ENCODE assay signal across 8 cellular contexts in genomic region chr17:63477471-63478440, GRCh38. TPM values are rescaled to one million over a fixed set of nuclear protein-coding genes. Genes with fewer than 3 reads are reported as not detected.
DNase-seq lines count a peak whose midpoint lies in the region; ATAC-seq, FAIRE-seq and TF ChIP-seq lines count a peak whose summit lies in the region.

No MANE protein-coding gene starts in this region.

- in situ Hi-C loops in Panc1 (cut with HindIII; ENCODE audit: low pct_unique_long_range_greater_than_20kb, low sequenced_read_pairs): no loop called here

- ATAC-seq in activated T-cell treated with anti-CD3 and anti-CD28 coated beads, Interleukin-2, amount 50 U/mL, for 4 hours: peak; percentile 9 to 28
- ATAC-seq in Panc1 (peak; percentile 14), pancreas (peak in 1 of 4 donors; percentile 3), HG03442 (IDR thresholded peaks at IDR 0.05; ENCODE audit: unreplicated experiment) (no peak)

- TF ChIP-seq CTCF in Panc1 (IDR thresholded peaks at IDR 0.05) (no peak), endothelial cell of umbilical vein (IDR thresholded peaks at IDR 0.05; ENCODE audit: extremely low read depth in 1 of 2, insufficient read depth in 1 of 2, low read depth in 1 of 2, low read length in 2 of 2) (no peak), pancreas (IDR thresholded peaks at IDR 0.05) (no peak)

- H4K20me1 ChIP-seq in endothelial cell of umbilical vein (replicated peaks; ENCODE audit: control insufficient read depth, extremely low read depth, insufficient read depth, low read length): no peaks in the 10 kb centered on the region

- H3K36me3 ChIP-seq in Panc1 (ENCODE audit: control insufficient read depth, insufficient read depth, low read length) (no peaks in the 10 kb centered on the region), endothelial cell of umbilical vein (ENCODE audit: control insufficient read depth in 2 of 2, extremely low read depth in 1 of 2, insufficient read depth in 2 of 2, low read length in 2 of 2) (peaks cover 0 to 28% of the 10 kb centered on the region in 2 experiments), pancreas (no peaks in the 10 kb centered on the region)

- POLR2A ChIA-PET in Panc1 (lab: Charles Lee): no interaction called here
- POLR2A ChIA-PET in endothelial cell of umbilical vein (lab: Charles Lee): interaction anchor here (0.5 to 2.2 kb wide), 5 partner anchors 31 to 139 kb away, joined by 3 to 13 read pairs (median 4); partner anchors contain the start of gene CYB561

- no peaks in the 10 kb centered on the region for H3K79me2 ChIP-seq in endothelial cell of umbilical vein (ENCODE audit: control insufficient read depth, insufficient read depth, low read length)

- no peak overlapping the region for H3K27ac ChIP-seq in Panc1 (ENCODE audit: low read length)
- H3K27ac ChIP-seq in endothelial cell of umbilical vein (ENCODE audit: insufficient read depth, low read depth, low read length): peak overlapping the region; percentile 14
- H3K27ac ChIP-seq in pancreas: peak overlapping the region in 2 of 4 donors; percentile 16 to 41

- CTCF ChIA-PET in Panc1 (lab: Charles Lee): interaction anchor here (0.7 to 2.6 kb wide), 9 partner anchors 26 to 134 kb away, joined by 3 to 24 read pairs (median 3); no protein-coding TSS in a partner anchor
- CTCF ChIA-PET in endothelial cell of umbilical vein (lab: Charles Lee): interaction anchor here (0.6 to 11.1 kb wide), 21 partner anchors 8 to 925 kb away, joined by 3 to 540 read pairs (median 10); partner anchors contain the start of gene CYB561

- peak overlapping the region; percentile 56 for H3K9ac ChIP-seq in endothelial cell of umbilical vein (replicated peaks; ENCODE audit: extremely low read depth, insufficient read depth, low read length)

- H2AFZ ChIP-seq in endothelial cell of umbilical vein (ENCODE audit: low read depth, low read length): peak overlapping the region; percentile 41

- no peak for DNase-seq in activated T-cell treated with anti-CD3 and anti-CD28 coated beads, Interleukin-2, amount 50 U/mL, for 4 hours
- DNase-seq in activated T-cell treated with anti-CD3 and anti-CD28 coated beads for 4 hours (no peak), Panc1 (ENCODE audit: low read depth, low spot score) (no peak), endothelial cell of umbilical vein (ENCODE audit: low read depth, low spot score) (peak; percentile 23), pancreas (peak in 2 of 6 donors; percentile 67 to 78), A172 (ENCODE audit: low spot score) (no peak), DMS79 treated with DMSO at 0.1 percent for 48 hours (lab: John Stamatoyannopoulos, UW) (no peak)

- H3K4me1 Mint-ChIP-seq in activated T-cell treated with anti-CD3 and anti-CD28 coated beads, Interleukin-2, amount 50 U/mL, for 4 hours (ENCODE audit: low read depth): peaks cover 17% of the 10 kb centered on the region

- peak overlapping the region; percentile 62 for H3K4me2 ChIP-seq in endothelial cell of umbilical vein (ENCODE audit: insufficient read depth, low read length)

- intact Hi-C loops in Panc1 (cut with micrococcal nuclease; ENCODE audit: unreplicated experiment) (loop anchor here (5.0 kb wide), 1 partner anchor 50 kb away; no protein-coding TSS in a partner anchor), endothelial cell of umbilical vein (cut with micrococcal nuclease) (no loop called here), pancreas (cut with DNase I) (loop anchor here in 1 of 3 donors (5.0 kb wide), 1 partner anchor 50 kb away; no protein-coding TSS in a partner anchor)

- WGBS in pancreas, 2 donors: 20 to 24% methylated on average over 38 to 45 of the region's 45 CpGs

- BruUV-seq in Panc1 (replicated peaks; lab: Mats Ljungman, UMichigan): no TSS peak
- TSS peak; percentile 46 for BruUV-seq in endothelial cell of umbilical vein (replicated peaks; lab: Mats Ljungman, UMichigan)

- no peak for TF ChIP-seq POLR2A in endothelial cell of umbilical vein (IDR thresholded peaks at IDR 0.05; ENCODE audit: low read depth, low read length)

- H3K27me3 ChIP-seq in Panc1 (ENCODE audit: control insufficient read depth, insufficient read depth, low read length) (no peaks in the 10 kb centered on the region), endothelial cell of umbilical vein (ENCODE audit: control insufficient read depth in 2 of 2, insufficient read depth in 2 of 2, low read length in 2 of 2) (no peaks in the 10 kb centered on the region), pancreas (no peaks in the 10 kb centered on the region)

- H3K9me1 ChIP-seq in endothelial cell of umbilical vein (replicated peaks; ENCODE audit: control insufficient read depth, extremely low read depth, insufficient read depth, low read length): no peaks in the 10 kb centered on the region

- no peaks in the 10 kb centered on the region for H3K36me3 Mint-ChIP-seq in activated T-cell treated with anti-CD3 and anti-CD28 coated beads, Interleukin-2, amount 50 U/mL, for 4 hours (ENCODE audit: insufficient read depth)

- FAIRE-seq in endothelial cell of umbilical vein (lab: Jason Lieb, UNC) (no peak), pancreas (lab: Jason Lieb, UNC) (no peak)

- H3K9me3 ChIP-seq in Panc1 (ENCODE audit: control insufficient read depth, insufficient read depth, low read depth, low read length): no peaks in the 10 kb centered on the region
- no peaks in the 10 kb centered on the region for H3K9me3 ChIP-seq in endothelial cell of umbilical vein (replicated peaks; ENCODE audit: control insufficient read depth, insufficient read depth, low read length)
- no peaks in the 10 kb centered on the region for H3K9me3 ChIP-seq in pancreas

- dilution Hi-C loops in endothelial cell of umbilical vein (cut with MboI; ENCODE audit: extremely low pct_ligation_motif_present, low sequenced_read_pairs): no loop called here

- H3K27me3 Mint-ChIP-seq in activated T-cell treated with anti-CD3 and anti-CD28 coated beads, Interleukin-2, amount 50 U/mL, for 4 hours (ENCODE audit: low read depth): peaks cover 19% of the 10 kb centered on the region

- no peaks in the 10 kb centered on the region for H3K9me3 Mint-ChIP-seq in activated T-cell treated with anti-CD3 and anti-CD28 coated beads, Interleukin-2, amount 50 U/mL, for 4 hours

- peak overlapping the region; percentile 47 to 48 for H3K4me3 ChIP-seq in Panc1 (ENCODE audit: low read depth in 2 of 2, low read length in 2 of 2)
- peak overlapping the region in 2 of 3 experiments; percentile 54 to 62 for H3K4me3 ChIP-seq in endothelial cell of umbilical vein (replicated peaks in 1 of 3; ENCODE audit: insufficient read depth in 1 of 3, low read depth in 1 of 3, low read length in 3 of 3)
- H3K4me3 ChIP-seq in pancreas: peak overlapping the region; percentile 25 to 57 (median 40)

- peak overlapping the region; percentile 79 for H3K4me3 Mint-ChIP-seq in activated T-cell treated with anti-CD3 and anti-CD28 coated beads, Interleukin-2, amount 50 U/mL, for 4 hours

- peaks cover 16% of the 10 kb centered on the region for H3K4me1 ChIP-seq in Panc1 (ENCODE audit: control insufficient read depth, insufficient read depth, low read length)
- peaks cover 31% of the 10 kb centered on the region for H3K4me1 ChIP-seq in endothelial cell of umbilical vein (ENCODE audit: control insufficient read depth, extremely low read depth, insufficient read depth, low read length)
- peaks cover 10 to 24% (median 20%) of the 10 kb centered on the region in 3 donors for H3K4me1 ChIP-seq in pancreas

RNA-seq across cellular contexts. Expression of gene ACE, which starts 0.9 kb away (rescaled TPM):
- under 1 TPM; 0.10 to 0.32 (median 0.24) TPM for total RNA-seq in activated T-cell treated with anti-CD3 and anti-CD28 coated beads, Interleukin-2, amount 50 U/mL, for 4 hours
- 4.5 TPM for total RNA-seq in Panc1 (2021; ENCODE audit: unreplicated experiment)
- polyA plus RNA-seq in Panc1 (2012; ENCODE audit: insufficient read length): 2.8 TPM
- 207 and 226 TPM in 2 replicates for total RNA-seq in endothelial cell of umbilical vein
- 63.4 and 72.3 TPM in 2 replicates for polyA plus RNA-seq in endothelial cell of umbilical vein
- 30.5 and 41.0 TPM in 2 replicates for polyA plus RNA-seq in endothelial cell of umbilical vein (2011; cell fraction: cytosol; rRNA removed)
- 187 and 256 TPM in 2 replicates for polyA plus RNA-seq in endothelial cell of umbilical vein (2011; cell fraction: nucleus; rRNA removed)
- 13.4 and 30.3 TPM in 2 replicates for polyA plus RNA-seq in endothelial cell of umbilical vein (2012)
- polyA minus RNA-seq in endothelial cell of umbilical vein: 81.2 and 84.6 TPM in 2 replicates
- not detected for polyA minus RNA-seq in endothelial cell of umbilical vein (2011; cell fraction: cytosol; rRNA and poly(A)+ RNA removed)
- 94.5 and 140 TPM in 2 replicates for polyA minus RNA-seq in endothelial cell of umbilical vein (2011; cell fraction: nucleus; rRNA and poly(A)+ RNA removed)
- 10 to 100 TPM in 1 of 6 donors, 1 to 10 TPM in 5; 3.1 to 18.3 (median 5.1) TPM for total RNA-seq in pancreas
- polyA plus RNA-seq in pancreas: 10 to 100 TPM in 1 of 2 donors, 1 to 10 TPM in 1; 8.2 to 11.6 TPM
- 4.4 and 7.6 TPM in 2 replicates for total RNA-seq in A172 (2014; rRNA removed; shearing (Covaris generic))

RNA-seq across cellular contexts. Expression of gene CYB561, which starts 31.6 kb away (rescaled TPM):
- 1 to 10 TPM; 6.4 to 9.9 (median 8.8) TPM for total RNA-seq in activated T-cell treated with anti-CD3 and anti-CD28 coated beads, Interleukin-2, amount 50 U/mL, for 4 hours
- total RNA-seq in Panc1 (2021; ENCODE audit: unreplicated experiment) (40.1 TPM), endothelial cell of umbilical vein (71.1 and 72.4 TPM in 2 replicates), pancreas (10 to 100 TPM; 54.0 to 79.3 (median 69.0) TPM)
- polyA plus RNA-seq in Panc1 (2012; ENCODE audit: insufficient read length): 67.2 TPM
- polyA plus RNA-seq in endothelial cell of umbilical vein (34.9 and 45.1 TPM in 2 replicates), pancreas (10 to 100 TPM; 54.4 to 65.0 TPM)
- 24.4 and 30.5 TPM in 2 replicates for polyA plus RNA-seq in endothelial cell of umbilical vein (2011; cell fraction: cytosol; rRNA removed)
- 61.1 and 63.6 TPM in 2 replicates for polyA plus RNA-seq in endothelial cell of umbilical vein (2011; cell fraction: nucleus; rRNA removed)
- 22.3 and 28.9 TPM in 2 replicates for polyA plus RNA-seq in endothelial cell of umbilical vein (2012)
- 68.6 and 78.0 TPM in 2 replicates for polyA minus RNA-seq in endothelial cell of umbilical vein
- polyA minus RNA-seq in endothelial cell of umbilical vein (2011; cell fraction: cytosol; rRNA and poly(A)+ RNA removed): 21.5 TPM
- polyA minus RNA-seq in endothelial cell of umbilical vein (2011; cell fraction: nucleus; rRNA and poly(A)+ RNA removed): 21.5 and 39.9 TPM in 2 replicates
- 26.6 and 33.0 TPM in 2 replicates for total RNA-seq in A172 (2014; rRNA removed; shearing (Covaris generic))

RNA-seq across cellular contexts. Expression of gene KCNH6, which starts 45.4 kb away (rescaled TPM):
- total RNA-seq in activated T-cell treated with anti-CD3 and anti-CD28 coated beads, Interleukin-2, amount 50 U/mL, for 4 hours: not detected
- total RNA-seq in Panc1 (2021; ENCODE audit: unreplicated experiment) (not detected), endothelial cell of umbilical vein (not detected in 2 replicates), pancreas (1 to 10 TPM in 2 of 6 donors, under 1 TPM in 4; 0.35 to 1.3 (median 0.50) TPM)
- polyA plus RNA-seq in Panc1 (2012; ENCODE audit: insufficient read length): 0.07 TPM
- polyA plus RNA-seq in endothelial cell of umbilical vein (0.07 and 0.13 TPM in 2 replicates), pancreas (10 to 100 TPM in 1 of 2 donors, 1 to 10 TPM in 1; 2.5 to 12.5 TPM)
- 0.03 and 0.07 TPM in 2 replicates for polyA plus RNA-seq in endothelial cell of umbilical vein (2011; cell fraction: cytosol; rRNA removed)
- polyA plus RNA-seq in endothelial cell of umbilical vein (2011; cell fraction: nucleus; rRNA removed): 0.11 and 0.22 TPM in 2 replicates
- 0.11 and 0.12 TPM in 2 replicates for polyA plus RNA-seq in endothelial cell of umbilical vein (2012)
- 0.17 TPM in 1 of 2 replicates, not detected in the other for polyA minus RNA-seq in endothelial cell of umbilical vein
- polyA minus RNA-seq in endothelial cell of umbilical vein (2011; cell fraction: cytosol; rRNA and poly(A)+ RNA removed): not detected
- polyA minus RNA-seq in endothelial cell of umbilical vein (2011; cell fraction: nucleus; rRNA and poly(A)+ RNA removed): not detected in 2 replicates
- not detected in 2 replicates for total RNA-seq in A172 (2014; rRNA removed; shearing (Covaris generic))

Comparison
In these comparisons a context has a peak if more than half of its experiments do, and no peak if none do; other contexts are left out.
1. RNA of gene ACE, which starts 0.9 kb away (total RNA-seq): 207 to 226 TPM in endothelial cell of umbilical vein; 4.4 to 7.6 TPM in A172, 3.1 to 18.3 TPM in pancreas, 4.5 TPM in Panc1 (single experiment) and 0.10 to 0.32 TPM in activated T-cell treated with anti-CD3 and anti-CD28 coated beads, Interleukin-2, amount 50 U/mL, for 4 hours; every median in the first group is over 10 times any median in the second.
2. Peak in every context shown above with its lines, with median percentiles within 50 percentile points of each other: H3K4me3 ChIP-seq.